ENCODE assay signal across 17 cellular contexts in the genomic region with DNA sequence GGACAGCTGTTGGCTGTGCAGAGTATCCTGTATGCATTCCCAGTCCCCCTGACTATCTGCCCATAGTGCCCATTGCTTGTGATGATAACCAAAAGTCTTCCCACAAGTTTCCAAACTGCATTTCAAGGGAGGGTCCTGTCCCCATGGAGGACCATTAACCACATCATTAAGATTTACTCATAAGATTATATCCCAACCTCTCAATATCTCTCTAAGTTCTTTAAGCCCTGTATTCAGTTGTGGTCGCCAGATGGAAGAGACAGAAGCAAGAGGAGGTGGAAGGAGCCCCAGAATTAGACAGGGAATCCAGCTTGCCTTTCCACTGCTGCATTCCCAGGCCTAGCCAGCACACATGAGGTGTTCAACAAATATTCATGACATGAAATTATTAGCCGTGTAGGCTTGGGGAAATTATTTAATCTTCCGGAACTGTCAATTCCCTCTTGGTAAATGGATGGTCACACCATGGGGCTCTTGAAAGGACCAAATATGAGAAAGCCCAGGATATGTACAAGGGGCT. TPM values are rescaled to one million over a fixed set of nuclear protein-coding genes. Genes with fewer than 3 reads are reported as not detected.
DNase-seq lines count a peak whose midpoint lies in the region; ATAC-seq, FAIRE-seq and TF ChIP-seq lines count a peak whose summit lies in the region.
"Had no signal": no experiment of that assay in that cellular context is flagged by ENCODE, and none has a peak within 500 bp of the region (broad histone marks: within the 10 kb centered on the region; RNA-seq: fewer than 3 reads in every experiment).

No MANE protein-coding gene starts in this region.

- DNase-seq in AG10803 (ENCODE audit: low read depth) (peak; percentile 33), IMR-90 (no peak), mesenchymal stem cell (no peak), vagina (ENCODE audit: extremely low spot score in 2 of 2) (no peak), small intestine (no peak), occipital lobe (lab: John Stamatoyannopoulos, UW) (no peak)
- DNase-seq: ACHN; BE2C; CD4-positive, alpha-beta memory T cell; DMS79; EL; HCEC 1CT; HFFc6 had no signal

- peak overlapping the region; percentile 46; the same call in 1 of the 2 replicates for H3K4ac ChIP-seq in IMR-90 (ENCODE audit: low read depth, low read length)
- H3K4ac ChIP-seq in mesenchymal stem cell (ENCODE audit: low read depth in 1 of 2, low read length in 2 of 2): no peak overlapping the region

- H3K9ac ChIP-seq in IMR-90 (ENCODE audit: low read depth, low read length) (no peak overlapping the region), mesenchymal stem cell (ENCODE audit: low read length) (no peak overlapping the region)

- H2AFZ ChIP-seq in IMR-90 (replicated peaks; ENCODE audit: low read length, poor library complexity) (no peak overlapping the region), mesenchymal stem cell (ENCODE audit: low read depth, low read length) (no peak overlapping the region)

- H4K20me1 ChIP-seq in IMR-90 (ENCODE audit: insufficient read depth, low read length): no peaks in the 10 kb centered on the region

- no TSS peak for BruUV-seq in IMR-90 (replicated peaks; lab: Mats Ljungman, UMichigan)

- TF ChIP-seq RAD21 in IMR-90 (IDR thresholded peaks at IDR 0.05; ENCODE audit: low read length): no peak

- H3K27me3 ChIP-seq in IMR-90 (ENCODE audit: control insufficient read depth, insufficient read depth, low read length) (no peaks in the 10 kb centered on the region), mesenchymal stem cell (ENCODE audit: control insufficient read depth in 1 of 2, insufficient read depth in 1 of 2, low read length in 2 of 2) (no peaks in the 10 kb centered on the region), vagina (no peaks in the 10 kb centered on the region), small intestine (ENCODE audit: control insufficient read depth in 2 of 2, insufficient read depth in 2 of 2, low read length in 2 of 2) (no peaks in the 10 kb centered on the region)
- H3K27me3 ChIP-seq: BE2C had no signal

- H3K14ac ChIP-seq in IMR-90 (replicated peaks; ENCODE audit: low read depth, low read length) (peak overlapping the region; percentile 50), mesenchymal stem cell (ENCODE audit: low read length in 2 of 2) (no peak overlapping the region)

- no CpG with 5 or more reads among the region's 3 CpGs for WGBS in IMR-90 (ENCODE audit: extremely low coverage in 2 of 2, insufficient read length in 1 of 2), 2 experiments
- WGBS in mesenchymal stem cell: 70% methylated on average over 3 of the region's 3 CpGs
- 85 to 96% (median 96%) methylated on average over 3 of the region's 3 CpGs for WGBS in small intestine, 3 donors

- intact Hi-C loops in IMR-90 (cut with micrococcal nuclease): no loop called here
- intact Hi-C loops in vagina (cut with DNase I): no loop called here

- POLR2A ChIA-PET in IMR-90 (lab: Charles Lee; ENCODE audit: unreplicated experiment): no interaction called here

- no peak overlapping the region for H3K4me2 ChIP-seq in IMR-90 (ENCODE audit: low read depth, low read length)
- no peak overlapping the region for H3K4me2 ChIP-seq in mesenchymal stem cell (ENCODE audit: low read length, poor library complexity, severe bottlenecking)

- ATAC-seq in IMR-90 (ENCODE audit: low read depth): no peak
- ATAC-seq in GM21447 (IDR thresholded peaks at IDR 0.05; ENCODE audit: unreplicated experiment): no peak

- no peak overlapping the region for H4K5ac ChIP-seq in IMR-90 (ENCODE audit: low read depth, low read length)

- peaks cover 22% of the 10 kb centered on the region for H3K9me1 ChIP-seq in IMR-90 (ENCODE audit: insufficient read depth, low read length)

- H3K18ac ChIP-seq in IMR-90 (ENCODE audit: low read depth, low read length) (peak overlapping the region; percentile 27; the same call in 1 of the 2 replicates), mesenchymal stem cell (ENCODE audit: low read depth in 1 of 2, low read length in 2 of 2) (peak overlapping the region in 1 of 2 experiments; percentile 75)

- peak overlapping the region; percentile 80 for H2BK20ac ChIP-seq in IMR-90 (ENCODE audit: low read depth, low read length)

- CTCF ChIA-PET in IMR-90 (lab: Yijun Ruan, JAX): no interaction called here

- dilution Hi-C loops in IMR-90 (cut with HindIII; ENCODE audit: low sequenced_read_pairs, unreplicated experiment): no loop called here

- H3K79me1 ChIP-seq in IMR-90 (ENCODE audit: low read depth in 1 of 2, low read length in 2 of 2) (no peaks in the 10 kb centered on the region), mesenchymal stem cell (replicated peaks; ENCODE audit: low read length, poor library complexity, severe bottlenecking) (no peaks in the 10 kb centered on the region)

- H2AK5ac ChIP-seq in IMR-90 (ENCODE audit: low read depth, low read length) (peak overlapping the region; percentile 81; the same call in 1 of the 2 replicates), mesenchymal stem cell (ENCODE audit: low read length, severe bottlenecking) (no peak overlapping the region)

- H3K9me3 ChIP-seq in IMR-90 (ENCODE audit: control insufficient read depth, insufficient read depth, low read length) (no peaks in the 10 kb centered on the region), mesenchymal stem cell (ENCODE audit: control insufficient read depth, low read length) (no peaks in the 10 kb centered on the region), vagina (no peaks in the 10 kb centered on the region), small intestine (ENCODE audit: control insufficient read depth, low read depth) (no peaks in the 10 kb centered on the region)
- H3K9me3 ChIP-seq: BE2C had no signal

- peaks cover 25% of the 10 kb centered on the region for H3K4me1 ChIP-seq in IMR-90 (ENCODE audit: control insufficient read depth, insufficient read depth, low read length)
- peaks cover 3% of the 10 kb centered on the region for H3K4me1 ChIP-seq in mesenchymal stem cell (ENCODE audit: control insufficient read depth, insufficient read depth, low read depth, low read length)
- H3K4me1 ChIP-seq in vagina: peaks cover 14% of the 10 kb centered on the region
- peaks cover 0 to 3% of the 10 kb centered on the region in 2 donors for H3K4me1 ChIP-seq in small intestine (ENCODE audit: control insufficient read depth in 2 of 2, insufficient read depth in 1 of 2, low read depth in 1 of 2, low read length in 1 of 2)
- H3K4me1 ChIP-seq: BE2C had no signal

- no peak for TF ChIP-seq POLR2A in IMR-90 (IDR thresholded peaks at IDR 0.05; ENCODE audit: low read depth, low read length)
- no peak for TF ChIP-seq POLR2A in vagina (IDR thresholded peaks at IDR 0.05)

- no peak overlapping the region for H3K56ac ChIP-seq in IMR-90 (ENCODE audit: extremely low read depth, insufficient read depth, low read length)

- no peak overlapping the region for H2BK5ac ChIP-seq in IMR-90 (ENCODE audit: low read depth, low read length, poor library complexity, severe bottlenecking)
- no peak overlapping the region for H2BK5ac ChIP-seq in mesenchymal stem cell (ENCODE audit: low read depth, low read length, poor library complexity, severe bottlenecking)

- 0 out of 2 replicates have a peak overlapping the region, but pooled peaks have one; percentile 7 for H3K23ac ChIP-seq in IMR-90 (ENCODE audit: low read depth, low read length)
- no peak overlapping the region for H3K23ac ChIP-seq in mesenchymal stem cell (ENCODE audit: low read length in 2 of 2)

- H3K36me3 ChIP-seq in IMR-90 (ENCODE audit: control insufficient read depth, insufficient read depth, low read length) (no peaks in the 10 kb centered on the region), mesenchymal stem cell (ENCODE audit: control insufficient read depth in 1 of 2, insufficient read depth in 2 of 2, low read depth in 1 of 2, low read length in 2 of 2) (no peaks in the 10 kb centered on the region), vagina (no peaks in the 10 kb centered on the region), small intestine (ENCODE audit: control insufficient read depth in 2 of 2, insufficient read depth in 2 of 2, low read length in 2 of 2) (no peaks in the 10 kb centered on the region)
- H3K36me3 ChIP-seq: BE2C had no signal

- H2BK15ac ChIP-seq in IMR-90 (ENCODE audit: low read depth, low read length) (peak overlapping the region; percentile 65; the same call in 2 of the 3 replicates), mesenchymal stem cell (ENCODE audit: low read depth, poor library complexity, severe bottlenecking) (no peak overlapping the region)

- H3K4me3 ChIP-seq in AG10803 (ENCODE audit: low read length): no peak overlapping the region
- H3K4me3 ChIP-seq in IMR-90 (ENCODE audit: insufficient read depth, low read depth, low read length): no peak overlapping the region
- H3K4me3 ChIP-seq in mesenchymal stem cell (ENCODE audit: insufficient read depth in 1 of 2, low read depth in 1 of 2, low read length in 2 of 2): no peak overlapping the region
- no peak overlapping the region for H3K4me3 ChIP-seq in vagina
- no peak overlapping the region for H3K4me3 ChIP-seq in small intestine (ENCODE audit: low read depth in 1 of 2, low read length in 2 of 2)

- H4K91ac ChIP-seq in IMR-90 (ENCODE audit: insufficient read depth, low read depth, low read length): no peak overlapping the region
- no peak overlapping the region for H4K91ac ChIP-seq in mesenchymal stem cell (ENCODE audit: low read length)

- H3K27ac ChIP-seq in IMR-90 (ENCODE audit: insufficient read depth, low read length): no peak overlapping the region
- H3K27ac ChIP-seq in mesenchymal stem cell (ENCODE audit: low read length, poor library complexity, severe bottlenecking): no peak overlapping the region
- peak overlapping the region; percentile 2 for H3K27ac ChIP-seq in vagina
- H3K27ac ChIP-seq in small intestine (ENCODE audit: low read depth in 1 of 2, low read length in 1 of 2): no peak overlapping the region
- H3K27ac ChIP-seq: C4-2B had no signal

- in situ Hi-C loops in IMR-90 (cut with MboI; ENCODE audit: low sequenced_read_pairs): no loop called here

- H4K8ac ChIP-seq in IMR-90 (ENCODE audit: low read depth in 2 of 2, low read length in 2 of 2) (0 out of 4 replicates have a peak overlapping the region, but pooled peaks of 1 of the 2 experiments have one; percentile 5), mesenchymal stem cell (ENCODE audit: low read length) (no peak overlapping the region)

- no peak for TF ChIP-seq CTCF in AG10803 (conservative IDR thresholded peaks at IDR 0.05; ENCODE audit: low read length)
- no peak for TF ChIP-seq CTCF in IMR-90 (conservative IDR thresholded peaks at IDR 0.05; ENCODE audit: low read depth, low read length)
- TF ChIP-seq CTCF in vagina (IDR thresholded peaks at IDR 0.05): no peak

- H2AK9ac ChIP-seq in IMR-90 (replicated peaks; ENCODE audit: low read depth, low read length, poor library complexity): no peak overlapping the region

- no peak for FAIRE-seq in small intestine (lab: Jason Lieb, UNC)
- FAIRE-seq: G401.6, GM19239 had no signal

- H2BK120ac ChIP-seq in IMR-90 (ENCODE audit: low read depth, low read length) (peak overlapping the region; percentile 8; the same call in 1 of the 2 replicates), mesenchymal stem cell (ENCODE audit: low read depth, low read length) (peak overlapping the region; percentile 73)

- H2BK12ac ChIP-seq in mesenchymal stem cell (ENCODE audit: low read length in 2 of 2): peak overlapping the region; percentile 29 to 66

RNA-seq across cellular contexts. Expression of gene TIMP3, which starts 42.6 kb away (rescaled TPM):
- 98.8 and 108 TPM in 2 replicates for total RNA-seq in IMR-90 (2012; rRNA removed)
- 173 and 179 TPM in 2 replicates for polyA plus RNA-seq in IMR-90 (2012; rRNA removed)
- polyA plus RNA-seq in IMR-90 (2012; cell fraction: cytosol; rRNA removed): 114 and 148 TPM in 2 replicates
- polyA plus RNA-seq in IMR-90 (2012; cell fraction: nucleus; rRNA removed; ENCODE audit: low replicate concordance): 70.7 and 131 TPM in 2 replicates
- polyA plus RNA-seq in mesenchymal stem cell (2013, experiment 1 of 2): 319 TPM
- polyA plus RNA-seq in mesenchymal stem cell (2013, experiment 2 of 2): 317 TPM
- 262 TPM for total RNA-seq in vagina
- 100 to 1,000 TPM in 1 of 3 donors, 1 to 10 TPM in 2; 1.8 to 118 (median 5.1) TPM for polyA plus RNA-seq in small intestine
- total RNA-seq in occipital lobe: 11.5 TPM
- polyA plus RNA-seq: CD4-positive, alpha-beta memory T cell had no signal
